ENCODE assay signal across 6 cellular contexts in genomic region chr9:19193358-19193973, GRCh38. TPM values are rescaled to one million over a fixed set of nuclear protein-coding genes. Genes with fewer than 3 reads are reported as not detected.
A peak's percentile ranks its signal among the peaks of the same experiment; 100 is the strongest.
DNase-seq lines count a peak whose midpoint lies in the region; ATAC-seq, FAIRE-seq and TF ChIP-seq lines count a peak whose summit lies in the region.
"Not testable (repeated sequence)": the region's sequence is repeated elsewhere in the genome, so short reads cannot be mapped to it uniquely, and the experiment has no call there.

No MANE protein-coding gene starts in this region.

- not testable (repeated sequence) for H2AFZ ChIP-seq in endothelial cell of umbilical vein (ENCODE audit: low read depth, low read length); osteoblast (ENCODE audit: low read length)

- H3K27ac Mint-ChIP-seq in Caco-2 (ENCODE audit: unreplicated experiment), result peak overlapping the region; percentile 90

- not testable (repeated sequence) for H3K36me3 Mint-ChIP-seq in Caco-2 (ENCODE audit: insufficient read depth, unreplicated experiment)

- not testable (repeated sequence) for H3K9me1 ChIP-seq in endothelial cell of umbilical vein (replicated peaks; ENCODE audit: control insufficient read depth, extremely low read depth, insufficient read depth, low read length)

- H3K4me3 ChIP-seq in Caco-2 (ENCODE audit: low read depth, low read length); endothelial cell of umbilical vein (replicated peaks in 1 of 3; ENCODE audit: insufficient read depth in 1 of 3, low read depth in 1 of 3, low read length in 3 of 3); right lobe of liver; osteoblast (ENCODE audit: insufficient read depth, low read length): not testable (repeated sequence)

- H3K27me3 ChIP-seq in Caco-2 (replicated peaks; ENCODE audit: control insufficient read depth, insufficient read depth, low read length); endothelial cell of umbilical vein (ENCODE audit: control insufficient read depth in 2 of 2, insufficient read depth in 2 of 2, low read length in 2 of 2); right lobe of liver; osteoblast (ENCODE audit: insufficient read depth, low read length): not testable (repeated sequence)

- FAIRE-seq in endothelial cell of umbilical vein (lab: Jason Lieb, UNC), result not testable (repeated sequence)

- intact Hi-C loops in Caco-2 (cut with micrococcal nuclease; ENCODE audit: unreplicated experiment), result loop anchor here (1.0 kb wide), 1 partner anchor 9 kb away; no protein-coding TSS in a partner anchor
- intact Hi-C loops in endothelial cell of umbilical vein (cut with micrococcal nuclease); right lobe of liver (cut with DNase I): not testable (repeated sequence)

- WGBS in right lobe of liver (ENCODE audit: insufficient coverage, low coverage, low lambda C conversion rate, missing lambda C conversion rate), result 69% methylated on average over 2 of the region's 2 CpGs

- not testable (repeated sequence) for H3K9me3 ChIP-seq in Caco-2; endothelial cell of umbilical vein (replicated peaks; ENCODE audit: control insufficient read depth, insufficient read depth, low read length); right lobe of liver; osteoblast (ENCODE audit: low read depth, low read length)

- H3K27me3 Mint-ChIP-seq in Caco-2 (ENCODE audit: insufficient read depth, unreplicated experiment), result not testable (repeated sequence)

- not testable (repeated sequence) for TF ChIP-seq CTCF in Caco-2 (IDR thresholded peaks at IDR 0.05; ENCODE audit: insufficient read depth in 1 of 2, low read depth in 1 of 2, low read length in 1 of 2, severe bottlenecking in 1 of 2, unreplicated experiment in 1 of 2); VCaP (conservative IDR thresholded peaks at IDR 0.05); endothelial cell of umbilical vein (IDR thresholded peaks at IDR 0.05; ENCODE audit: extremely low read depth in 1 of 2, insufficient read depth in 1 of 2, low read depth in 1 of 2, low read length in 2 of 2); right lobe of liver (IDR thresholded peaks at IDR 0.05); osteoblast (IDR thresholded peaks at IDR 0.05; ENCODE audit: extremely low read depth, low read depth, low read length)

- not testable (repeated sequence) for H4K20me1 ChIP-seq in endothelial cell of umbilical vein (replicated peaks; ENCODE audit: control insufficient read depth, extremely low read depth, insufficient read depth, low read length); osteoblast (ENCODE audit: insufficient read depth, low read length)

- not testable (repeated sequence) for H3K4me3 Mint-ChIP-seq in Caco-2 (ENCODE audit: unreplicated experiment)

- ATAC-seq in left lobe of liver, result peak; percentile 47
- peak in 1 of 4 donors; percentile 24 for ATAC-seq in right lobe of liver

- not testable (repeated sequence) for DNase-seq in Caco-2; endothelial cell of umbilical vein (ENCODE audit: low read depth, low spot score); left lobe of liver (ENCODE audit: low spot score); right lobe of liver
- DNase-seq in osteoblast (ENCODE audit: insufficient read length, low spot score, missing footprints), result peak; percentile 38

- BruUV-seq in Caco-2 (replicated peaks; lab: Mats Ljungman, UMichigan); endothelial cell of umbilical vein (replicated peaks; lab: Mats Ljungman, UMichigan): not testable (repeated sequence)

- POLR2A ChIA-PET in Caco-2 (lab: Charles Lee), result interaction anchor here (1.8 kb wide), 1 partner anchor 9 kb away, joined by 5 read pairs; no protein-coding TSS in a partner anchor
- POLR2A ChIA-PET in endothelial cell of umbilical vein (lab: Charles Lee), result not testable (repeated sequence)

- CTCF ChIA-PET in Caco-2 (lab: Charles Lee), result interaction anchor here (0.6 kb wide), 1 partner anchor 8 kb away, joined by 3 read pairs; no protein-coding TSS in a partner anchor
- CTCF ChIA-PET in endothelial cell of umbilical vein (lab: Charles Lee), result interaction anchor here (0.9 to 1.4 kb wide), 2 partner anchors 8 to 272 kb away, joined by 3 to 6 read pairs; no protein-coding TSS in a partner anchor

- dilution Hi-C loops in endothelial cell of umbilical vein (cut with MboI; ENCODE audit: extremely low pct_ligation_motif_present, low sequenced_read_pairs), result not testable (repeated sequence)

- H3K4me1 ChIP-seq in Caco-2, result peaks cover 42% of the 10 kb centered on the region
- peaks cover 20% of the 10 kb centered on the region for H3K4me1 ChIP-seq in endothelial cell of umbilical vein (ENCODE audit: control insufficient read depth, extremely low read depth, insufficient read depth, low read length)
- not testable (repeated sequence) for H3K4me1 ChIP-seq in right lobe of liver; osteoblast (ENCODE audit: insufficient read depth, low read length)

- H3K79me2 ChIP-seq in endothelial cell of umbilical vein (ENCODE audit: control insufficient read depth, insufficient read depth, low read length); osteoblast (ENCODE audit: insufficient read depth, low read length): not testable (repeated sequence)

- H3K9ac ChIP-seq in endothelial cell of umbilical vein (replicated peaks; ENCODE audit: extremely low read depth, insufficient read depth, low read length), result not testable (repeated sequence)

- not testable (repeated sequence) for TF ChIP-seq POLR2A in endothelial cell of umbilical vein (IDR thresholded peaks at IDR 0.05; ENCODE audit: low read depth, low read length); right lobe of liver (IDR thresholded peaks at IDR 0.05)

- peaks cover 30% of the 10 kb centered on the region for H3K4me1 Mint-ChIP-seq in Caco-2 (ENCODE audit: low read depth, unreplicated experiment)

- not testable (repeated sequence) for H3K36me3 ChIP-seq in Caco-2 (ENCODE audit: control insufficient read depth, insufficient read depth, low read length); endothelial cell of umbilical vein (ENCODE audit: control insufficient read depth in 2 of 2, extremely low read depth in 1 of 2, insufficient read depth in 2 of 2, low read length in 2 of 2); right lobe of liver; osteoblast (ENCODE audit: insufficient read depth, low read length)

- peak overlapping the region; percentile 91 for H3K4me2 ChIP-seq in endothelial cell of umbilical vein (ENCODE audit: insufficient read depth, low read length)
- H3K4me2 ChIP-seq in osteoblast (ENCODE audit: insufficient read depth, low read length), result not testable (repeated sequence)

- H3K27ac ChIP-seq in VCaP (peak overlapping the region; percentile 56), right lobe of liver (peak overlapping the region in 2 of 3 donors; percentile 16 to 34)
- H3K27ac ChIP-seq in endothelial cell of umbilical vein (ENCODE audit: insufficient read depth, low read depth, low read length); osteoblast (ENCODE audit: low read depth, low read length): not testable (repeated sequence)

- not testable (repeated sequence) for H3K9me3 Mint-ChIP-seq in Caco-2 (ENCODE audit: unreplicated experiment)

RNA-seq across cellular contexts. Expression of gene DENND4C, which starts 37.0 kb away (rescaled TPM):
- total RNA-seq in Caco-2 (2022) (40.1 and 46.9 TPM in 2 replicates), endothelial cell of umbilical vein (36.5 and 36.8 TPM in 2 replicates), left lobe of liver (17.1 TPM), right lobe of liver (10 to 100 TPM; 18.3 to 35.1 (median 21.9) TPM), osteoblast (65.1 and 83.7 TPM in 2 replicates)
- polyA plus RNA-seq in endothelial cell of umbilical vein, result 7.8 and 9.6 TPM in 2 replicates
- polyA plus RNA-seq in endothelial cell of umbilical vein (2011; cell fraction: cytosol; rRNA removed), result 8.6 and 9.4 TPM in 2 replicates
- polyA plus RNA-seq in endothelial cell of umbilical vein (2011; cell fraction: nucleus; rRNA removed), result 33.6 and 34.8 TPM in 2 replicates
- 15.8 and 18.0 TPM in 2 replicates for polyA plus RNA-seq in endothelial cell of umbilical vein (2012)
- polyA minus RNA-seq in endothelial cell of umbilical vein, result 35.7 and 49.3 TPM in 2 replicates
- 16.4 TPM for polyA minus RNA-seq in endothelial cell of umbilical vein (2011; cell fraction: cytosol; rRNA and poly(A)+ RNA removed)
- 83.4 and 112 TPM in 2 replicates for polyA minus RNA-seq in endothelial cell of umbilical vein (2011; cell fraction: nucleus; rRNA and poly(A)+ RNA removed)
